Comparison of ENCODE assay signal across 8 cellular contexts in genomic region chr13:33543089-33543459, GRCh38.
DNase-seq lines count a peak whose midpoint lies in the region; ATAC-seq and TF ChIP-seq lines count a peak whose summit lies in the region.

No MANE protein-coding gene starts in this region.

- no peaks in the 10 kb centered on the region for H4K20me1 ChIP-seq in KMS-11 (ENCODE audit: insufficient read depth)

- H3K27me3 ChIP-seq in KMS-11 (ENCODE audit: insufficient read depth, low read depth) = no peaks in the 10 kb centered on the region
- H3K27me3 ChIP-seq in ectodermal cell (ENCODE audit: control insufficient read depth, insufficient read depth, low read length, poor library complexity, severe bottlenecking) = no peaks in the 10 kb centered on the region

- 0% methylated on average over 5 to 7 of the region's 7 CpGs for WGBS in ectodermal cell, 2 experiments

- peak overlapping the region; percentile 48 for H2AFZ ChIP-seq in KMS-11 (ENCODE audit: low read depth)

- TF ChIP-seq CTCF in KMS-11 (conservative IDR thresholded peaks at IDR 0.05; ENCODE audit: low read depth, low read length) = peak; percentile 32; the same call in 1 of the 2 replicates
- TF ChIP-seq CTCF in natural killer cell (IDR thresholded peaks at IDR 0.05) = no peak

- H3K79me2 ChIP-seq in KMS-11 (ENCODE audit: insufficient read depth, low read depth) = no peaks in the 10 kb centered on the region

- peak overlapping the region; percentile 88 for H3K9ac ChIP-seq in KMS-11

- no peaks in the 10 kb centered on the region for H3K9me3 Mint-ChIP-seq in stimulated activated naive CD8-positive, alpha-beta T cell treated with anti-CD3 and anti-CD28 coated beads, Interleukin-15, Interleukin-2, amounts not matched to agents 100 ng/mL and 50 ng/mL, for 24 hours
- H3K9me3 Mint-ChIP-seq in natural killer cell = peaks cover 0 to 2% of the 10 kb centered on the region in 2 donors

- no peak overlapping the region for H3K4me3 ChIP-seq in KMS-11 (IDR thresholded peaks at IDR 0.05; ENCODE audit: insufficient read depth, low read depth, low read length)
- peak overlapping the region; percentile 49 for H3K4me3 ChIP-seq in ectodermal cell (ENCODE audit: insufficient read depth, low read depth, low read length)

- peaks cover 18% of the 10 kb centered on the region for H3K4me1 ChIP-seq in KMS-11 (ENCODE audit: low read depth, poor library complexity, severe bottlenecking)
- peaks cover 16% of the 10 kb centered on the region for H3K4me1 ChIP-seq in ectodermal cell (ENCODE audit: control insufficient read depth, insufficient read depth, low read length)

- intact Hi-C loops in natural killer cell (cut with micrococcal nuclease) = loop anchor here (2.0 to 5.0 kb wide), 4 partner anchors 276 to 1228 kb away; partner anchors contain the start of genes BRCA2, N4BP2L1, RFC3 and ZAR1L

- H3K9me3 ChIP-seq in ectodermal cell (ENCODE audit: control insufficient read depth, low read length) = no peaks in the 10 kb centered on the region

- ATAC-seq in stimulated activated naive CD8-positive, alpha-beta T cell treated with anti-CD3 and anti-CD28 coated beads, Interleukin-15, Interleukin-2, amounts not matched to agents 100 U/mL and 50 U/mL, for 24 hours = no peak
- peak in 1 of 3 donors; percentile 4 for ATAC-seq in natural killer cell
- ATAC-seq in GM18520 (IDR thresholded peaks at IDR 0.05; ENCODE audit: unreplicated experiment) = no peak

- H3K36me3 ChIP-seq in KMS-11 (ENCODE audit: insufficient read depth) = no peaks in the 10 kb centered on the region
- H3K36me3 ChIP-seq in ectodermal cell (ENCODE audit: control insufficient read depth, insufficient read depth, low read length) = no peaks in the 10 kb centered on the region

- DNase-seq in stimulated activated naive CD8-positive, alpha-beta T cell treated with anti-CD3 and anti-CD28 coated beads, Interleukin-15, Interleukin-2, amounts not matched to agents 100 U/mL and 50 U/mL, for 24 hours = no peak
- no peak for DNase-seq in natural killer cell
- DNase-seq in CD1c-positive myeloid dendritic cell (ENCODE audit: extremely low spot score) = no peak
- no peak for DNase-seq in NCI-H1092 treated with DMSO at 0.1 percent for 48 hours (lab: John Stamatoyannopoulos, UW)

- peak overlapping the region; percentile 98 for H3K27ac ChIP-seq in KMS-11
- H3K27ac ChIP-seq in ectodermal cell (ENCODE audit: insufficient read depth, low read depth, low read length, poor library complexity, severe bottlenecking) = peak overlapping the region; percentile 99

- H3K36me3 Mint-ChIP-seq in stimulated activated naive CD8-positive, alpha-beta T cell treated with anti-CD3 and anti-CD28 coated beads, Interleukin-15, Interleukin-2, amounts not matched to agents 100 ng/mL and 50 ng/mL, for 24 hours (ENCODE audit: low read depth) = peaks cover 4% of the 10 kb centered on the region
- no peaks in the 10 kb centered on the region for H3K36me3 Mint-ChIP-seq in natural killer cell

- peak overlapping the region; percentile 86 for H3K4me3 Mint-ChIP-seq in stimulated activated naive CD8-positive, alpha-beta T cell treated with anti-CD3 and anti-CD28 coated beads, Interleukin-15, Interleukin-2, amounts not matched to agents 100 ng/mL and 50 ng/mL, for 24 hours
- H3K4me3 Mint-ChIP-seq in natural killer cell = peak overlapping the region; percentile 96

- H3K27me3 Mint-ChIP-seq in stimulated activated naive CD8-positive, alpha-beta T cell treated with anti-CD3 and anti-CD28 coated beads, Interleukin-15, Interleukin-2, amounts not matched to agents 100 ng/mL and 50 ng/mL, for 24 hours = no peaks in the 10 kb centered on the region
- H3K27me3 Mint-ChIP-seq in natural killer cell (ENCODE audit: low read depth in 2 of 2) = no peaks in the 10 kb centered on the region

- H3K27ac Mint-ChIP-seq in stimulated activated naive CD8-positive, alpha-beta T cell treated with anti-CD3 and anti-CD28 coated beads, Interleukin-15, Interleukin-2, amounts not matched to agents 100 ng/mL and 50 ng/mL, for 24 hours = peak overlapping the region; percentile 95
- H3K27ac Mint-ChIP-seq in natural killer cell = peak overlapping the region; percentile 99 to 100

- peaks cover 64% of the 10 kb centered on the region for H3K4me1 Mint-ChIP-seq in stimulated activated naive CD8-positive, alpha-beta T cell treated with anti-CD3 and anti-CD28 coated beads, Interleukin-15, Interleukin-2, amounts not matched to agents 100 ng/mL and 50 ng/mL, for 24 hours (ENCODE audit: low read depth)
- peaks cover 31 to 36% of the 10 kb centered on the region in 2 donors for H3K4me1 Mint-ChIP-seq in natural killer cell

- H3K4me2 ChIP-seq in KMS-11 = peak overlapping the region; percentile 80
